In genomic region chr21:31347435-31348032, GRCh38 we compare ENCODE assay signal across 9 cellular contexts. TPM values are rescaled to one million over a fixed set of nuclear protein-coding genes. Genes with fewer than 3 reads are reported as not detected.
A peak's percentile ranks its signal among the peaks of the same experiment; 100 is the strongest.
DNase-seq lines count a peak whose midpoint lies in the region; ATAC-seq and TF ChIP-seq lines count a peak whose summit lies in the region.
"Had no signal": no experiment of that assay in that cellular context is flagged by ENCODE, and none has a peak within 500 bp of the region (broad histone marks: within the 10 kb centered on the region; RNA-seq: fewer than 3 reads in every experiment).

No MANE protein-coding gene starts in this region.

- H3K27ac ChIP-seq in lower lobe of right lung = no peak overlapping the region

- no peak for ATAC-seq in lower lobe of right lung
- no peak for ATAC-seq in HG03469 (IDR thresholded peaks at IDR 0.05; ENCODE audit: unreplicated experiment)

- DNase-seq in Caco-2 (peak in 1 of 2 experiments; percentile 32), LHCN-M2 (ENCODE audit: low read depth) (peak; percentile 45), astrocyte of the hippocampus (ENCODE audit: low read depth, low spot score) (peak; percentile 38), lower lobe of right lung (no peak), DMS153 (lab: John Stamatoyannopoulos, UW) (no peak), NCI-H128 (lab: John Stamatoyannopoulos, UW; ENCODE audit: unreplicated experiment) (no peak), NCI-H2107 treated with DMSO at 0.1 percent for 48 hours (lab: John Stamatoyannopoulos, UW; ENCODE audit: unreplicated experiment) (no peak)
- DNase-seq: naive B cell had no signal

- CTCF ChIA-PET in Caco-2 (lab: Charles Lee) = interaction anchor here (0.5 to 1.2 kb wide), 4 partner anchors 167 to 234 kb away, joined by 3 to 9 read pairs (median 4); no protein-coding TSS in a partner anchor

- H3K4me3 ChIP-seq in Caco-2 (ENCODE audit: low read depth, low read length) = no peak overlapping the region
- H3K4me3 ChIP-seq in lower lobe of right lung = no peak overlapping the region

- H3K4me1 ChIP-seq in Caco-2 (no peaks in the 10 kb centered on the region), lower lobe of right lung (peaks cover 11% of the 10 kb centered on the region)

- no peaks in the 10 kb centered on the region for H3K27me3 Mint-ChIP-seq in Caco-2 (ENCODE audit: insufficient read depth, unreplicated experiment)

- H3K9me3 Mint-ChIP-seq in Caco-2 (ENCODE audit: unreplicated experiment) = no peaks in the 10 kb centered on the region

- H3K27me3 ChIP-seq in Caco-2 (replicated peaks; ENCODE audit: control insufficient read depth, insufficient read depth, low read length) = no peaks in the 10 kb centered on the region
- peaks cover 14% of the 10 kb centered on the region for H3K27me3 ChIP-seq in lower lobe of right lung (ENCODE audit: low read depth)

- H3K4me3 Mint-ChIP-seq in Caco-2 (ENCODE audit: unreplicated experiment) = peak overlapping the region; percentile 44
- H3K4me3 Mint-ChIP-seq: naive B cell had no signal

- peak; percentile 55 to 58 for TF ChIP-seq CTCF in Caco-2 (IDR thresholded peaks at IDR 0.05; ENCODE audit: insufficient read depth in 1 of 2, low read depth in 1 of 2, low read length in 1 of 2, severe bottlenecking in 1 of 2, unreplicated experiment in 1 of 2)
- peak; percentile 49 for TF ChIP-seq CTCF in lower lobe of right lung (IDR thresholded peaks at IDR 0.05)

- peaks cover 9% of the 10 kb centered on the region for H3K4me1 Mint-ChIP-seq in Caco-2 (ENCODE audit: low read depth, unreplicated experiment)

- no peak overlapping the region for H3K27ac Mint-ChIP-seq in Caco-2 (ENCODE audit: unreplicated experiment)
- H3K27ac Mint-ChIP-seq: naive B cell had no signal

- intact Hi-C loops in Caco-2 (cut with micrococcal nuclease; ENCODE audit: unreplicated experiment) (loop anchor here (1.0 to 5.0 kb wide), 3 partner anchors 150 to 257 kb away; no protein-coding TSS in a partner anchor), lower lobe of right lung (cut with DNase I) (no loop called here)

- peaks cover 6% of the 10 kb centered on the region for H3K36me3 Mint-ChIP-seq in Caco-2 (ENCODE audit: insufficient read depth, unreplicated experiment)
- H3K36me3 Mint-ChIP-seq: naive B cell had no signal

- H3K9me3 ChIP-seq in Caco-2 = no peaks in the 10 kb centered on the region
- H3K9me3 ChIP-seq in lower lobe of right lung = no peaks in the 10 kb centered on the region

- H3K36me3 ChIP-seq in Caco-2 (ENCODE audit: control insufficient read depth, insufficient read depth, low read length) = no peaks in the 10 kb centered on the region
- H3K36me3 ChIP-seq in lower lobe of right lung = no peaks in the 10 kb centered on the region

- BruUV-seq in Caco-2 (replicated peaks; lab: Mats Ljungman, UMichigan) = no TSS peak

- POLR2A ChIA-PET in Caco-2 (lab: Charles Lee) = no interaction called here

RNA-seq across cellular contexts. Expression of gene TIAM1, which starts 3.5 kb away (rescaled TPM):
- total RNA-seq in Caco-2 (2022) (5.2 and 5.5 TPM in 2 replicates), LHCN-M2 (2014; rRNA removed) (11.6 and 18.1 TPM in 2 replicates), lower lobe of right lung (45.5 TPM)
- polyA plus RNA-seq in LHCN-M2 (2012) = 7.3 TPM

Comparison
In these comparisons a context has a peak if more than half of its experiments do, and no peak if none do; other contexts are left out.
1. DNase-seq: peak in LHCN-M2 (single experiment) and astrocyte of the hippocampus (single experiment); none in lower lobe of right lung (single experiment), DMS153 (single experiment), NCI-H128 (single experiment) and NCI-H2107 treated with DMSO at 0.1 percent for 48 hours (single experiment).